In genomic region chr2:29065479-29065847, GRCh38 we compare ENCODE assay signal across 1 cellular context.
TF ChIP-seq lines count a peak whose summit lies in the region.

No MANE protein-coding gene starts in this region.

TF ChIP-seq in GM23338, 12 proteins besides CTCF, POLR2A, EP300 and RAD21 (continued from another document):
- no peak for TF ChIP-seq ZNF462 (CRISPR knock-in tag; IDR thresholded peaks at IDR 0.05)
